8 cellular contexts compared by ENCODE assay signal in the genomic region with DNA sequence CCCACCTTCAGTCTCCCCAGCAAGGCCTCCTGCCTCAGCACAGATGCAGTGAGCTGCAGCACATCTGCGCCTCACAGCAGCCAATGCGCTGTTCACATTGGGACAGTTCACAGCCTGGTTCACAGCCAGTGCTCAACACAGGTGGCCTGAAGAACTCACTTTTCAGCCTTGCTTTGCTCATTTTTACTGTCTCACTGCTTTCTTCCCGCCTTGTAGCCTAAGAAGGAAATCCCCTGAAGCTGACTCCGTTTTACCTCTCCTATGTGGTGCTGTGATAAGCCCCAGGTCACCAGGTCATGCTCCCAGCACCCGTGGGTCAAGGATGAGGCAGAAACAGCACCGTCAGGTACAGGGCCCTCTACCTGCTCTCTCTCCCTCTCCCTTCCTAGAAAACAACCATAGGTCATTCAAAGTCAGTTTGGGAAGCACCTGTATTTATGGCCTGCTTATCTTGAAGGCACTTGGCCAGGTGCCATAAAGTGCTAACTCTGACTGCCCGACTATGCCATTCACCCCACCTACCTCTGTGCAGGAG. TPM values are rescaled to one million over a fixed set of nuclear protein-coding genes. Genes with fewer than 3 reads are reported as not detected.
A peak's percentile ranks its signal among the peaks of the same experiment; 100 is the strongest.
DNase-seq lines count a peak whose midpoint lies in the region; ATAC-seq lines count a peak whose summit lies in the region.

No MANE protein-coding gene starts in this region.

- intact Hi-C loops in activated T-helper 2 cell treated with anti-CD3 and anti-CD28 coated beads, Interferon-gamma antibody, Interleukin-2, Interleukin-4, amounts not matched to agents 10 μg/mL and 5 μg/mL and 100 μg/mL, durations not matched to agents 14 hours and 24 hours and 36 hours (cut with micrococcal nuclease), result loop anchor here (5.0 to 10.0 kb wide), 8 partner anchors 114 to 1204 kb away; a partner anchor contains a TSS
- intact Hi-C loops in Right ventricle myocardium inferior (cut with DNase I), result loop anchor here (10.0 kb wide), 1 partner anchor 284 kb away; a partner anchor contains a TSS

- peak overlapping the region; percentile 84 for H3K4me3 Mint-ChIP-seq in activated T-helper 2 cell treated with anti-CD3 and anti-CD28 coated beads, Interferon-gamma antibody, Interleukin-2, Interleukin-4, amounts not matched to agents 10 μg/mL and 5 μg/mL and 100 μg/mL, durations not matched to agents 14 hours and 24 hours and 36 hours (ENCODE audit: low read depth)
- H3K4me3 Mint-ChIP-seq in stimulated activated naive CD8-positive, alpha-beta T cell treated with anti-CD3 and anti-CD28 coated beads, Interleukin-15, amount 100 ng/mL, for 72 hours, result peak overlapping the region; percentile 82 to 87

- H3K9ac ChIP-seq in iPS-18a (ENCODE audit: low read length), result no peak overlapping the region

- H3K27me3 ChIP-seq in iPS-18a (ENCODE audit: control insufficient read depth, insufficient read depth, low read length), result peaks cover 43% of the 10 kb centered on the region

- H3K36me3 ChIP-seq in iPS-18a (ENCODE audit: control insufficient read depth, low read depth, low read length), result no peaks in the 10 kb centered on the region

- DNase-seq in NCI-H748 (lab: John Stamatoyannopoulos, UW; ENCODE audit: unreplicated experiment) (peak; percentile 10), NCI-H748 treated with DMSO at 0.1 percent for 48 hours (lab: John Stamatoyannopoulos, UW) (no peak), Right ventricle myocardium inferior (ENCODE audit: missing footprints) (no peak), germinal center (ENCODE audit: low spot score) (no peak)
- no peak for DNase-seq in activated T-helper 2 cell treated with anti-CD3 and anti-CD28 coated beads, Interferon-gamma antibody, Interleukin-2, Interleukin-4, amounts not matched to agents 10 μg/mL and 5 μg/mL and 100 μg/mL, durations not matched to agents 14 hours and 24 hours and 36 hours (ENCODE audit: low spot score)
- DNase-seq in stimulated activated naive CD8-positive, alpha-beta T cell treated with anti-CD3 and anti-CD28 coated beads, Interleukin-15, amount 100 ng/mL, for 72 hours, result peak; percentile 38 to 47

- peaks cover 39% of the 10 kb centered on the region for H3K4me1 Mint-ChIP-seq in activated T-helper 2 cell treated with anti-CD3 and anti-CD28 coated beads, Interferon-gamma antibody, Interleukin-2, Interleukin-4, amounts not matched to agents 10 μg/mL and 5 μg/mL and 100 μg/mL, durations not matched to agents 14 hours and 24 hours and 36 hours (ENCODE audit: low read depth)
- H3K4me1 Mint-ChIP-seq in stimulated activated naive CD8-positive, alpha-beta T cell treated with anti-CD3 and anti-CD28 coated beads, Interleukin-15, amount 100 ng/mL, for 72 hours, result peaks cover 81% of the 10 kb centered on the region

- peak overlapping the region; percentile 64 for H3K4me3 ChIP-seq in iPS-18a (ENCODE audit: low read length)

- H3K27ac ChIP-seq in iPS-18a (ENCODE audit: low read length), result no peak overlapping the region

- ATAC-seq in stimulated activated naive CD8-positive, alpha-beta T cell treated with anti-CD3 and anti-CD28 coated beads, Interleukin-15, amount 100 ng/mL, for 72 hours, result peak; percentile 35
- no peak for ATAC-seq in GM21619 (IDR thresholded peaks at IDR 0.05; ENCODE audit: unreplicated experiment)
- ATAC-seq in Right ventricle myocardium inferior, result no peak

- H3K4me1 ChIP-seq in iPS-18a (ENCODE audit: control insufficient read depth, low read depth, low read length), result peaks cover 36% of the 10 kb centered on the region

- peaks cover 48% of the 10 kb centered on the region for H3K27me3 Mint-ChIP-seq in activated T-helper 2 cell treated with anti-CD3 and anti-CD28 coated beads, Interferon-gamma antibody, Interleukin-2, Interleukin-4, amounts not matched to agents 10 μg/mL and 5 μg/mL and 100 μg/mL, durations not matched to agents 14 hours and 24 hours and 36 hours (ENCODE audit: low read depth)
- no peaks in the 10 kb centered on the region for H3K27me3 Mint-ChIP-seq in stimulated activated naive CD8-positive, alpha-beta T cell treated with anti-CD3 and anti-CD28 coated beads, Interleukin-15, amount 100 ng/mL, for 72 hours

- peak overlapping the region; percentile 15 for H3K27ac Mint-ChIP-seq in activated T-helper 2 cell treated with anti-CD3 and anti-CD28 coated beads, Interferon-gamma antibody, Interleukin-2, Interleukin-4, amounts not matched to agents 10 μg/mL and 5 μg/mL and 100 μg/mL, durations not matched to agents 14 hours and 24 hours and 36 hours
- peak overlapping the region; percentile 22 to 93 for H3K27ac Mint-ChIP-seq in stimulated activated naive CD8-positive, alpha-beta T cell treated with anti-CD3 and anti-CD28 coated beads, Interleukin-15, amount 100 ng/mL, for 72 hours

- no peaks in the 10 kb centered on the region for H3K36me3 Mint-ChIP-seq in activated T-helper 2 cell treated with anti-CD3 and anti-CD28 coated beads, Interferon-gamma antibody, Interleukin-2, Interleukin-4, amounts not matched to agents 10 μg/mL and 5 μg/mL and 100 μg/mL, durations not matched to agents 14 hours and 24 hours and 36 hours (ENCODE audit: low read depth)

- no peaks in the 10 kb centered on the region for H3K9me3 ChIP-seq in iPS-18a (ENCODE audit: control insufficient read depth, low read depth, low read length)

- no peaks in the 10 kb centered on the region for H3K9me3 Mint-ChIP-seq in activated T-helper 2 cell treated with anti-CD3 and anti-CD28 coated beads, Interferon-gamma antibody, Interleukin-2, Interleukin-4, amounts not matched to agents 10 μg/mL and 5 μg/mL and 100 μg/mL, durations not matched to agents 14 hours and 24 hours and 36 hours
- H3K9me3 Mint-ChIP-seq in stimulated activated naive CD8-positive, alpha-beta T cell treated with anti-CD3 and anti-CD28 coated beads, Interleukin-15, amount 100 ng/mL, for 72 hours, result no peaks in the 10 kb centered on the region

RNA-seq across cellular contexts. Expression of a gene that starts 1.1 kb away (rescaled TPM):
- total RNA-seq in activated T-helper 2 cell treated with anti-CD3 and anti-CD28 coated beads, Interferon-gamma antibody, Interleukin-2, Interleukin-4, amounts not matched to agents 10 μg/mL and 5 μg/mL and 100 μg/mL, durations not matched to agents 14 hours and 24 hours and 36 hours, result 0.28 and 0.37 TPM in 2 replicates
- 0.35 TPM for total RNA-seq in Right ventricle myocardium inferior

Comparison
In these comparisons a context has a peak if more than half of its experiments do, and no peak if none do; other contexts are left out.
1. DNase-seq: peak in NCI-H748 (single experiment) and stimulated activated naive CD8-positive, alpha-beta T cell treated with anti-CD3 and anti-CD28 coated beads, Interleukin-15, amount 100 ng/mL, for 72 hours (2 of 2); none in NCI-H748 treated with DMSO at 0.1 percent for 48 hours (single experiment), activated T-helper 2 cell treated with anti-CD3 and anti-CD28 coated beads, Interferon-gamma antibody, Interleukin-2, Interleukin-4, amounts not matched to agents 10 μg/mL and 5 μg/mL and 100 μg/mL, durations not matched to agents 14 hours and 24 hours and 36 hours (single experiment), Right ventricle myocardium inferior (single experiment) and germinal center (single experiment).